17 cellular contexts compared by ENCODE assay signal in the genomic region with DNA sequence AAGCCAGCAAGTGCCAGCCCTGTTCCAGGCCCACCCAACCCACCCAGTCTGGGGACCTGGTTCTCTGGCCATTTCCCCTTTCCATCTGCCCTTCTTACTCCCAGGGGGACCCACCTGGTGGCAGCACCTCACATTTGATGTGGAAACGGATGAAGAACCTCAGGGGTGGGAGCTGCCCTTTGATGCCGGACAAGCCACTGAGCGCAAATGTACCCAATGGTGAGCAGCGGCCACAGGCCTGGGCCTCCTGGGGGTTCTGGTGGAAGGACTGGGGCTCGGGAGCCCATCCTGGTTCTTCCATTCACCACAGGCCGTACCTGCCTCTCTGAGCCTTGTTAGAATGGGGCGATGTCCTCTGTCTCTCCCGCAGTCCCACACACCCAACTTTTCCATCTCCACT.
"Had no signal": no experiment of that assay in that cellular context is flagged by ENCODE, and none has a peak within 500 bp of the region (broad histone marks: within the 10 kb centered on the region; RNA-seq: fewer than 3 reads in every experiment).

No MANE protein-coding gene starts in this region.

- H3K27ac Mint-ChIP-seq: nephron progenitor cell had no signal

- H3K9ac ChIP-seq: parathyroid adenoma had no signal

- H3K36me3 Mint-ChIP-seq: naive thymus-derived CD4-positive, alpha-beta T cell had no signal

- H3K4me3 ChIP-seq: coronary artery, heart left ventricle, psoas muscle, sigmoid colon, skin epidermis, thyroid gland had no signal

- H3K9me3 Mint-ChIP-seq: naive thymus-derived CD4-positive, alpha-beta T cell; nephron progenitor cell had no signal

- H3K79me2 ChIP-seq: parathyroid adenoma had no signal

- DNase-seq: effector CD8-positive, alpha-beta T cell; hippocampal formation; kidney glomerular epithelial cell; mammary epithelial cell; nephron progenitor cell; psoas muscle; retina; sigmoid colon; stimulated activated CD4-positive, alpha-beta T cell treated with anti-CD3 and anti-CD28 coated beads, Interleukin-4, amount 100 ng/mL, for 4 hours; stimulated activated naive CD4-positive, alpha-beta T cell treated with Interleukin-2 at 50 U/mL for 16 hours; thyroid gland had no signal

- FAIRE-seq: frontal cortex had no signal

- H3K27me3 ChIP-seq: heart left ventricle, sigmoid colon, thyroid gland had no signal

- H3K27ac ChIP-seq: parathyroid adenoma, psoas muscle, sigmoid colon, skin epidermis, thyroid gland had no signal

- H3K27me3 Mint-ChIP-seq: naive thymus-derived CD4-positive, alpha-beta T cell had no signal

- H2AFZ ChIP-seq: parathyroid adenoma had no signal

- H3K9me3 ChIP-seq: heart left ventricle, psoas muscle, sigmoid colon, thyroid gland had no signal

- H3K4me3 Mint-ChIP-seq: naive thymus-derived CD4-positive, alpha-beta T cell; nephron progenitor cell had no signal

- H3K4me1 ChIP-seq: parathyroid adenoma, psoas muscle, thyroid gland had no signal

- ATAC-seq: naive thymus-derived CD4-positive, alpha-beta T cell had no signal
